ENCODE assay signal across 8 cellular contexts in the genomic region with DNA sequence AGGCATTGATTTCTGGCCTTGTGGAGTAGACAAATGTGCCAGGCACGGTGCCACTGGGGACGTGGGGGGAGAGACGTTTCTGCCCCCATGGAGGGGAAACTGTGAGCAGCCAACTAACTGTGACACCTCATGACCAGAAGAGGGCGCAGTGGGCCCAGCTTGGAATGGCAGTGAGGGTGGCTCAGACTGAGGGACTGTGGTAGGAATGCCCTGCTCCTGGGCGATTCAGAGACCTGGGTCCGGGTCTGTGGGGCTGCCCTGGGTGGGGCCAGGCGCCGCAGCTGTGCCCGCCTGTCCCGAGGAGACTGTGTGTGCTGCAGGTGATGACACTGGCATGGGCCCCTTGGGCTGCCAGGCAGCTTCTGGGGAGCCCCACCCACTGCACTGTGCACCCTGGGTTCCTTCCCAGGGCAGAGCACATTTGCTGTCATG. TPM values are rescaled to one million over a fixed set of nuclear protein-coding genes. Genes with fewer than 3 reads are reported as not detected.
DNase-seq lines count a peak whose midpoint lies in the region; ATAC-seq and TF ChIP-seq lines count a peak whose summit lies in the region.

No MANE protein-coding gene starts in this region.

- H3F3A ChIP-seq in DOHH2 (ENCODE audit: control insufficient read depth, insufficient read depth): no peaks in the 10 kb centered on the region

- H4K20me1 ChIP-seq in DOHH2 (ENCODE audit: control insufficient read depth, insufficient read depth, low read depth, low read length): no peaks in the 10 kb centered on the region; the same call in 1 of the 2 replicates

- H3K4me3 ChIP-seq in DOHH2 (ENCODE audit: low read length): no peak overlapping the region
- no peak overlapping the region for H3K4me3 ChIP-seq in HFF-Myc (replicated peaks; ENCODE audit: low read depth, low read length)

- no peak overlapping the region for H3K27ac ChIP-seq in DOHH2 (ENCODE audit: low read depth, low read length)

- H3K4me3 Mint-ChIP-seq in activated CD4-positive, alpha-beta T cell treated with anti-CD3 and anti-CD28 coated beads, Interleukin-2, amount 10 ng/mL, durations not matched to agents 24 days and 14 days: no peak overlapping the region
- no peak overlapping the region for H3K4me3 Mint-ChIP-seq in memory B cell

- ATAC-seq in memory B cell (ENCODE audit: low read depth) (peak; percentile 73), GM18858 (IDR thresholded peaks at IDR 0.05; ENCODE audit: unreplicated experiment) (no peak)

- H3K9me2 ChIP-seq in DOHH2 (replicated peaks; ENCODE audit: control insufficient read depth, low read length): no peaks in the 10 kb centered on the region

- no peaks in the 10 kb centered on the region for H3K9me3 ChIP-seq in DOHH2 (ENCODE audit: control insufficient read depth, insufficient read depth, low read length)

- no peaks in the 10 kb centered on the region for H3K9me3 Mint-ChIP-seq in activated CD4-positive, alpha-beta T cell treated with anti-CD3 and anti-CD28 coated beads, Interleukin-2, amount 10 ng/mL, durations not matched to agents 24 days and 14 days
- H3K9me3 Mint-ChIP-seq in memory B cell: no peaks in the 10 kb centered on the region

- H3K27me3 ChIP-seq in DOHH2 (ENCODE audit: control insufficient read depth, low read length): no peaks in the 10 kb centered on the region

- H3K4me1 ChIP-seq in DOHH2 (ENCODE audit: control insufficient read depth, low read length): no peaks in the 10 kb centered on the region

- no peak for DNase-seq in HFF-Myc (ENCODE audit: extremely low read depth, low read depth)
- DNase-seq in NCI-H2227 (lab: John Stamatoyannopoulos, UW; ENCODE audit: unreplicated experiment): peak; percentile 84
- DNase-seq in activated CD4-positive, alpha-beta T cell treated with anti-CD3 and anti-CD28 coated beads, Interleukin-2, amount 10 ng/mL, durations not matched to agents 24 days and 14 days: peak; percentile 90
- DNase-seq in dermis blood vessel endothelial cell: peak; percentile 85
- DNase-seq in memory B cell (ENCODE audit: low spot score in 2 of 2): peak; percentile 49 to 55
- peak; percentile 40 to 41 for DNase-seq in stimulated activated CD8-positive, alpha-beta memory T cell treated with anti-CD3 and anti-CD28 coated beads, Interleukin-2, amount 100 ng/mL, for 48 hours (ENCODE audit: low read depth in 2 of 2)

- H3K4me1 Mint-ChIP-seq in activated CD4-positive, alpha-beta T cell treated with anti-CD3 and anti-CD28 coated beads, Interleukin-2, amount 10 ng/mL, durations not matched to agents 24 days and 14 days: peaks cover 15% of the 10 kb centered on the region
- H3K4me1 Mint-ChIP-seq in memory B cell: peaks cover 10% of the 10 kb centered on the region

- no peak overlapping the region for H3K27ac Mint-ChIP-seq in activated CD4-positive, alpha-beta T cell treated with anti-CD3 and anti-CD28 coated beads, Interleukin-2, amount 10 ng/mL, durations not matched to agents 24 days and 14 days
- H3K27ac Mint-ChIP-seq in memory B cell: no peak overlapping the region

- peaks cover 4% of the 10 kb centered on the region for H3K36me3 Mint-ChIP-seq in activated CD4-positive, alpha-beta T cell treated with anti-CD3 and anti-CD28 coated beads, Interleukin-2, amount 10 ng/mL, durations not matched to agents 24 days and 14 days (ENCODE audit: low read depth)
- no peaks in the 10 kb centered on the region for H3K36me3 Mint-ChIP-seq in memory B cell

- H3K79me2 ChIP-seq in DOHH2 (ENCODE audit: control insufficient read depth, low read length): no peaks in the 10 kb centered on the region

- intact Hi-C loops in activated CD4-positive, alpha-beta T cell treated with anti-CD3 and anti-CD28 coated beads, Interleukin-2, amount 10 ng/mL, durations not matched to agents 24 days and 14 days (cut with micrococcal nuclease): loop anchor here (1.0 to 2.0 kb wide), 2 partner anchors 262 to 271 kb away; no protein-coding TSS in a partner anchor

- H3K27me3 Mint-ChIP-seq in activated CD4-positive, alpha-beta T cell treated with anti-CD3 and anti-CD28 coated beads, Interleukin-2, amount 10 ng/mL, durations not matched to agents 24 days and 14 days: no peaks in the 10 kb centered on the region
- no peaks in the 10 kb centered on the region for H3K27me3 Mint-ChIP-seq in memory B cell

- H3K36me3 ChIP-seq in DOHH2 (ENCODE audit: control insufficient read depth, low read length): no peaks in the 10 kb centered on the region

- peak; percentile 92 for TF ChIP-seq CTCF in DOHH2 (IDR thresholded peaks at IDR 0.05; ENCODE audit: low read depth, low read length, poor library complexity, severe bottlenecking)
- TF ChIP-seq CTCF in HFF-Myc (IDR thresholded peaks at IDR 0.05; ENCODE audit: low read depth, low read length, missing control alignments): peak; percentile 85

- no peak overlapping the region for H3K4me2 ChIP-seq in DOHH2 (ENCODE audit: low read length)

RNA-seq across cellular contexts. Expression of gene WDR25, which starts 7.5 kb away (rescaled TPM):
- 7.2 and 7.3 TPM in 2 replicates for total RNA-seq in activated CD4-positive, alpha-beta T cell treated with anti-CD3 and anti-CD28 coated beads, Interleukin-2, amount 10 ng/mL, durations not matched to agents 24 days and 14 days
- total RNA-seq in dermis blood vessel endothelial cell: 27.8 and 29.3 TPM in 2 replicates
